In genomic region chr5:125277494-125278154, GRCh38 we compare ENCODE assay signal across 1 cellular context.
A peak's percentile ranks its signal among the peaks of the same experiment; 100 is the strongest.
TF ChIP-seq lines count a peak whose summit lies in the region.

No MANE protein-coding gene starts in this region.

TF ChIP-seq in HEK293, 187 proteins besides CTCF, POLR2A, EP300 and RAD21 (continued from another document and continues in another):
- peak; percentile 11; the same call in 1 of the 2 replicates for TF ChIP-seq MZF1 (tag by site-specific recombination; IDR thresholded peaks at IDR 0.05; ENCODE audit: borderline replicate concordance)
- TF ChIP-seq REPIN1 (tag by site-specific recombination; IDR thresholded peaks at IDR 0.05; ENCODE audit: low read depth) = no peak
- TF ChIP-seq ZNF114 (tag by site-specific recombination; IDR thresholded peaks at IDR 0.05) = no peak
- TF ChIP-seq ZBTB44 (tag by site-specific recombination; IDR thresholded peaks at IDR 0.05) = peak; percentile 42; the same call in 1 of the 2 replicates
- TF ChIP-seq KLF9 (tag by site-specific recombination; IDR thresholded peaks at IDR 0.05; ENCODE audit: low read depth) = no peak
- peak; percentile 91 for TF ChIP-seq EGR2 (tag by site-specific recombination; IDR thresholded peaks at IDR 0.05; ENCODE audit: low read depth)
- peak; percentile 37; the same call in 1 of the 2 replicates for TF ChIP-seq PRDM4 (tag by site-specific recombination; IDR thresholded peaks at IDR 0.05)
- peak; percentile 68; the same call in 1 of the 2 replicates for TF ChIP-seq ZNF600 (tag by site-specific recombination; IDR thresholded peaks at IDR 0.05)
- TF ChIP-seq ZBTB8A (tag by site-specific recombination; IDR thresholded peaks at IDR 0.05) = no peak
- TF ChIP-seq PRDM1 (tag by site-specific recombination; IDR thresholded peaks at IDR 0.05) = no peak
- TF ChIP-seq PRDM10 (tag by site-specific recombination; IDR thresholded peaks at IDR 0.05) = peak; percentile 68
- no peak for TF ChIP-seq ZNF311 (tag by site-specific recombination; IDR thresholded peaks at IDR 0.05; ENCODE audit: borderline replicate concordance)
- TF ChIP-seq ZNF221 (tag by site-specific recombination; IDR thresholded peaks at IDR 0.05; ENCODE audit: borderline replicate concordance) = no peak
- TF ChIP-seq GLI4 (tag by site-specific recombination; IDR thresholded peaks at IDR 0.05) = no peak
- TF ChIP-seq ZNF362 (tag by site-specific recombination; IDR thresholded peaks at IDR 0.05) = peak; percentile 57; the same call in 1 of the 2 replicates
- peak; percentile 65 for TF ChIP-seq ZNF335 (tag by site-specific recombination; conservative IDR thresholded peaks at IDR 0.05)
- no peak for TF ChIP-seq ZNF510 (tag by site-specific recombination; IDR thresholded peaks at IDR 0.05; ENCODE audit: insufficient replicate concordance)
- TF ChIP-seq ZSCAN16 (tag by site-specific recombination; IDR thresholded peaks at IDR 0.05) = no peak
- TF ChIP-seq SP3 (tag by site-specific recombination; IDR thresholded peaks at IDR 0.05) = peak; percentile 37; the same call in 1 of the 2 replicates
- TF ChIP-seq ZNF555 (tag by site-specific recombination; conservative IDR thresholded peaks at IDR 0.05) = no peak
- peak; percentile 45; the same call in 1 of the 2 replicates for TF ChIP-seq BCL6B (tag by site-specific recombination; IDR thresholded peaks at IDR 0.05)
- peak; percentile 51; the same call in 1 of the 2 replicates for TF ChIP-seq OSR2 (tag by site-specific recombination; IDR thresholded peaks at IDR 0.05)
- TF ChIP-seq ZNF518A (tag by site-specific recombination; conservative IDR thresholded peaks at IDR 0.05; ENCODE audit: low read depth) = peak; percentile 49
- peak; percentile 70; the same call in 1 of the 2 replicates for TF ChIP-seq HOXD13 (CRISPR knock-in tag; IDR thresholded peaks at IDR 0.05; ENCODE audit: borderline replicate concordance)
- no peak for TF ChIP-seq KLF1 (tag by site-specific recombination; IDR thresholded peaks at IDR 0.05)
- TF ChIP-seq ZBTB7A (tag by site-specific recombination; IDR thresholded peaks at IDR 0.05; ENCODE audit: low read depth) = no peak
- TF ChIP-seq ZSCAN30 (tag by site-specific recombination; IDR thresholded peaks at IDR 0.05) = no peak
- TF ChIP-seq ZNF354C (tag by site-specific recombination; IDR thresholded peaks at IDR 0.05; ENCODE audit: borderline replicate concordance, low read depth) = no peak
- peak; percentile 78 for TF ChIP-seq ZBTB17 (tag by site-specific recombination; IDR thresholded peaks at IDR 0.05)
- TF ChIP-seq OVOL3 (tag by site-specific recombination; IDR thresholded peaks at IDR 0.05) = no peak
- TF ChIP-seq ZNF2 (tag by site-specific recombination; IDR thresholded peaks at IDR 0.05) = peak; percentile 77; the same call in 1 of the 2 replicates
- TF ChIP-seq ZNF133 (tag by site-specific recombination; IDR thresholded peaks at IDR 0.05) = no peak
- no peak for TF ChIP-seq ZNF670 (tag by site-specific recombination; IDR thresholded peaks at IDR 0.05; ENCODE audit: low read depth)
- TF ChIP-seq TRIM28 (IDR thresholded peaks at IDR 0.05; ENCODE audit: borderline replicate concordance, low read length) = peak; percentile 67
- peak; percentile 78 for TF ChIP-seq KLF10 (tag by site-specific recombination; IDR thresholded peaks at IDR 0.05)
- no peak for TF ChIP-seq ZNF610 (tag by site-specific recombination; IDR thresholded peaks at IDR 0.05; ENCODE audit: borderline replicate concordance)
- no peak for TF ChIP-seq ZSCAN18 (tag by site-specific recombination; IDR thresholded peaks at IDR 0.05)
- TF ChIP-seq BCL11B (tag by site-specific recombination; IDR thresholded peaks at IDR 0.05; ENCODE audit: low read depth) = no peak
- no peak for TF ChIP-seq ZNF140 (tag by site-specific recombination; IDR thresholded peaks at IDR 0.05)
- peak; percentile 94 for TF ChIP-seq ZNF629 (tag by site-specific recombination; IDR thresholded peaks at IDR 0.05)
- no peak for TF ChIP-seq SALL2 (tag by site-specific recombination; IDR thresholded peaks at IDR 0.05; ENCODE audit: borderline replicate concordance)
- TF ChIP-seq ZNF138 (tag by site-specific recombination; IDR thresholded peaks at IDR 0.05; ENCODE audit: borderline replicate concordance) = no peak
- no peak for TF ChIP-seq KLF16 (tag by site-specific recombination; IDR thresholded peaks at IDR 0.05)
- no peak; the same call in 1 of the 2 replicates for TF ChIP-seq ZNF623 (tag by site-specific recombination; IDR thresholded peaks at IDR 0.05)
- TF ChIP-seq RBAK (tag by site-specific recombination; IDR thresholded peaks at IDR 0.05) = no peak
- 0 out of 2 replicates have a peak, but pooled peaks have one; percentile 37 for TF ChIP-seq ZBTB1 (tag by site-specific recombination; IDR thresholded peaks at IDR 0.05)
